Comparison of ENCODE assay signal across 9 cellular contexts in genomic region chr10:26621889-26622681, GRCh38.
A peak's percentile ranks its signal among the peaks of the same experiment; 100 is the strongest.
DNase-seq lines count a peak whose midpoint lies in the region; ATAC-seq and TF ChIP-seq lines count a peak whose summit lies in the region.
"Had no signal": no experiment of that assay in that cellular context is flagged by ENCODE, and none has a peak within 500 bp of the region (broad histone marks: within the 10 kb centered on the region; RNA-seq: fewer than 3 reads in every experiment).

No MANE protein-coding gene starts in this region.

- POLR2A ChIA-PET in activated naive CD8-positive, alpha-beta T cell treated with anti-CD3 and anti-CD28 coated beads, Interleukin-2, amount 10 ng/mL, durations not matched to agents 7 days and 5 days (lab: Charles Lee): no interaction called here

- 10 to 20% (median 12%) methylated on average over 36 to 47 of the region's 47 CpGs for WGBS in spleen, 5 donors

- H3K4me1 Mint-ChIP-seq in activated naive CD8-positive, alpha-beta T cell treated with anti-CD3 and anti-CD28 coated beads, Interleukin-2, amount 10 ng/mL, durations not matched to agents 7 days and 5 days: peaks cover 4% of the 10 kb centered on the region

- TF ChIP-seq POLR2A in spleen (IDR thresholded peaks at IDR 0.05): no peak

- peak overlapping the region; percentile 38 for H3K9ac ChIP-seq in iPS-18a (ENCODE audit: low read length)

- peak; percentile 52 for ATAC-seq in activated naive CD8-positive, alpha-beta T cell treated with anti-CD3 and anti-CD28 coated beads, Interleukin-2, amount 10 ng/mL, durations not matched to agents 7 days and 5 days (ENCODE audit: low read depth)

- H3K27ac Mint-ChIP-seq in activated naive CD8-positive, alpha-beta T cell treated with anti-CD3 and anti-CD28 coated beads, Interleukin-2, amount 10 ng/mL, durations not matched to agents 7 days and 5 days: no peak overlapping the region

- DNase-seq in SIG-M5 treated with dmso at 0.1 percent for 504 hours (lab: John Stamatoyannopoulos, UW; ENCODE audit: unreplicated experiment): peak; percentile 58
- DNase-seq in SIG-M5 (lab: John Stamatoyannopoulos, UW): no peak
- peak; percentile 4 for DNase-seq in NCI-H226
- DNase-seq in activated naive CD8-positive, alpha-beta T cell treated with anti-CD3 and anti-CD28 coated beads, Interleukin-2, amount 10 ng/mL, durations not matched to agents 7 days and 5 days: peak; percentile 47
- DNase-seq in spleen: peak; percentile 90
- no peak for DNase-seq in activated effector memory CD4-positive, alpha-beta T cell treated with Interleukin-2 at 50 U/mL for 16 hours
- DNase-seq in A172 (ENCODE audit: low spot score): no peak

- H3K4me3 Mint-ChIP-seq in activated naive CD8-positive, alpha-beta T cell treated with anti-CD3 and anti-CD28 coated beads, Interleukin-2, amount 10 ng/mL, durations not matched to agents 7 days and 5 days: peak overlapping the region; percentile 42

- H3K9me3 Mint-ChIP-seq in activated naive CD8-positive, alpha-beta T cell treated with anti-CD3 and anti-CD28 coated beads, Interleukin-2, amount 10 ng/mL, durations not matched to agents 7 days and 5 days: no peaks in the 10 kb centered on the region

- no peak for TF ChIP-seq CTCF in spleen (IDR thresholded peaks at IDR 0.05 in 8 of 11, conservative IDR thresholded peaks at IDR 0.05 in 3 of 11)

- H3K4me1 ChIP-seq in iPS-18a (ENCODE audit: control insufficient read depth, low read depth, low read length) (no peaks in the 10 kb centered on the region), spleen (peaks cover 0 to 19% (median 11%) of the 10 kb centered on the region in 6 donors)

- H3K36me3 ChIP-seq in iPS-18a (ENCODE audit: control insufficient read depth, low read depth, low read length) (no peaks in the 10 kb centered on the region), spleen (no peaks in the 10 kb centered on the region)

- intact Hi-C loops in spleen (cut with DNase I; ENCODE audit: low total_unique reads): no loop called here

- H3K27me3 ChIP-seq in iPS-18a (ENCODE audit: control insufficient read depth, insufficient read depth, low read length) (peaks cover 19% of the 10 kb centered on the region), spleen (replicated peaks in 1 of 7) (peaks cover 0 to 41% (median 13%) of the 10 kb centered on the region in 7 donors)

- H3K27me3 Mint-ChIP-seq in activated naive CD8-positive, alpha-beta T cell treated with anti-CD3 and anti-CD28 coated beads, Interleukin-2, amount 10 ng/mL, durations not matched to agents 7 days and 5 days: peaks cover 39% of the 10 kb centered on the region

- no peaks in the 10 kb centered on the region for H3K36me3 Mint-ChIP-seq in activated naive CD8-positive, alpha-beta T cell treated with anti-CD3 and anti-CD28 coated beads, Interleukin-2, amount 10 ng/mL, durations not matched to agents 7 days and 5 days

- H3K4me3 ChIP-seq in iPS-18a (ENCODE audit: low read length) (peak overlapping the region; percentile 61), spleen (peak overlapping the region in 7 of 8 donors; percentile 2 to 68 (median 34))

- H3K27ac ChIP-seq in iPS-18a (ENCODE audit: low read length) (no peak overlapping the region), spleen (peak overlapping the region in 6 of 8 donors; percentile 35 to 86 (median 74))
- H3K27ac ChIP-seq: VCaP had no signal

- H3K9me3 ChIP-seq in iPS-18a (ENCODE audit: control insufficient read depth, low read depth, low read length) (no peaks in the 10 kb centered on the region), spleen (no peaks in the 10 kb centered on the region)

Comparison
In these comparisons a context has a peak if more than half of its experiments do, and no peak if none do; other contexts are left out.
1. DNase-seq: peak in SIG-M5 treated with dmso at 0.1 percent for 504 hours (single experiment), NCI-H226 (single experiment), activated naive CD8-positive, alpha-beta T cell treated with anti-CD3 and anti-CD28 coated beads, Interleukin-2, amount 10 ng/mL, durations not matched to agents 7 days and 5 days (single experiment) and spleen (single experiment); none in SIG-M5 (single experiment), activated effector memory CD4-positive, alpha-beta T cell treated with Interleukin-2 at 50 U/mL for 16 hours (single experiment) and A172 (single experiment).